Comparison of ENCODE assay signal across 13 cellular contexts in genomic region chr13:73465629-73465974, GRCh38.
DNase-seq lines count a peak whose midpoint lies in the region; ATAC-seq and TF ChIP-seq lines count a peak whose summit lies in the region.
"Had no signal": no experiment of that assay in that cellular context is flagged by ENCODE, and none has a peak within 500 bp of the region (broad histone marks: within the 10 kb centered on the region; RNA-seq: fewer than 3 reads in every experiment).

No MANE protein-coding gene starts in this region.

- H3K9ac ChIP-seq in mammary epithelial cell (ENCODE audit: insufficient read depth, low read length) = peak overlapping the region; percentile 66

- BruUV-seq in A673 (replicated peaks; lab: Mats Ljungman, UMichigan) (no TSS peak), mammary epithelial cell (replicated peaks; lab: Mats Ljungman, UMichigan) (no TSS peak)

- in situ Hi-C loops in mammary epithelial cell (cut with MboI; ENCODE audit: low sequenced_read_pairs in 2 of 2) = no loop called here

- H3K27me3 ChIP-seq in A673 (replicated peaks; ENCODE audit: insufficient read depth, low read depth, low read length, poor library complexity) = no peaks in the 10 kb centered on the region
- H3K27me3 ChIP-seq in mammary epithelial cell (ENCODE audit: insufficient read depth, low read length) = no peaks in the 10 kb centered on the region

- intact Hi-C loops in A673 (cut with micrococcal nuclease; ENCODE audit: unreplicated experiment) (no loop called here), mammary epithelial cell (cut with micrococcal nuclease) (loop anchor here (2.0 to 5.0 kb wide), 5 partner anchors 131 to 407 kb away; partner anchors contain the start of gene KLF5), mucosa of descending colon (cut with DNase I, micrococcal nuclease) (no loop called here), posterior cingulate gyrus (cut with DNase I) (no loop called here)

- H3K4me3 ChIP-seq in A673 (ENCODE audit: low read depth, low read length, poor library complexity, severe bottlenecking) (no peak overlapping the region), mammary epithelial cell (replicated peaks in 1 of 3; ENCODE audit: insufficient read depth in 1 of 3, low read depth in 2 of 3, low read length in 3 of 3) (no peak overlapping the region), mucosa of descending colon (no peak overlapping the region)

- H3K4me1 ChIP-seq in A673 (ENCODE audit: insufficient read depth, low read length, poor library complexity, severe bottlenecking) (peaks cover 8% of the 10 kb centered on the region), mammary epithelial cell (ENCODE audit: insufficient read depth, low read length) (peaks cover 31% of the 10 kb centered on the region), mucosa of descending colon (ENCODE audit: low read depth) (no peaks in the 10 kb centered on the region)

- TF ChIP-seq CTCF in A673 (conservative IDR thresholded peaks at IDR 0.05; ENCODE audit: low read depth, low read length) (no peak), mammary epithelial cell (conservative IDR thresholded peaks at IDR 0.05 in 1 of 2, IDR thresholded peaks at IDR 0.05 in 1 of 2; ENCODE audit: extremely low read depth in 1 of 2, insufficient read depth in 1 of 2, low read depth in 1 of 2, low read length in 2 of 2) (peak; percentile 11 to 34), mucosa of descending colon (IDR thresholded peaks at IDR 0.05) (peak; percentile 15)

- no peaks in the 10 kb centered on the region for H4K20me1 ChIP-seq in mammary epithelial cell (ENCODE audit: insufficient read depth, low read length)

- H3K36me3 ChIP-seq in A673 (ENCODE audit: insufficient read depth, low read length, poor library complexity, severe bottlenecking) = no peaks in the 10 kb centered on the region
- no peaks in the 10 kb centered on the region for H3K36me3 ChIP-seq in mammary epithelial cell (ENCODE audit: insufficient read depth, low read length)
- no peaks in the 10 kb centered on the region for H3K36me3 ChIP-seq in mucosa of descending colon (ENCODE audit: low read depth)

- CTCF ChIA-PET in A673 (lab: Charles Lee) (no interaction called here), mammary epithelial cell (lab: Charles Lee; ENCODE audit: low non-redundant PET) (interaction anchor here (0.6 to 0.7 kb wide), 2 partner anchors 11 to 77 kb away, joined by 3 to 5 read pairs; no protein-coding TSS in a partner anchor)

- H3K9me3 ChIP-seq in A673 (ENCODE audit: low read depth, low read length, poor library complexity, severe bottlenecking) (no peaks in the 10 kb centered on the region), mammary epithelial cell (replicated peaks; ENCODE audit: insufficient read depth, low read length) (no peaks in the 10 kb centered on the region), mucosa of descending colon (no peaks in the 10 kb centered on the region)

- H3K27ac ChIP-seq in A673 (ENCODE audit: low read depth, low read length, poor library complexity, severe bottlenecking) = peak overlapping the region; percentile 27
- H3K27ac ChIP-seq in mammary epithelial cell (ENCODE audit: insufficient read depth, low read depth, low read length) = peak overlapping the region; percentile 94

- ATAC-seq in mucosa of descending colon = peak; percentile 91
- no peak for ATAC-seq in HG03565 (IDR thresholded peaks at IDR 0.05; ENCODE audit: unreplicated experiment)
- ATAC-seq in left lobe of liver = no peak
- no peak for ATAC-seq in GM18517 (IDR thresholded peaks at IDR 0.05; ENCODE audit: unreplicated experiment)

- DNase-seq in A673 (ENCODE audit: low spot score) = peak; percentile 35
- DNase-seq in LHCN-M2 (ENCODE audit: low read depth) = peak; percentile 54
- DNase-seq in mammary epithelial cell = peak; percentile 96
- peak in 1 of 3 donors; percentile 59 for DNase-seq in mucosa of descending colon
- DNase-seq in posterior cingulate gyrus = no peak
- DNase-seq in left lobe of liver (ENCODE audit: low spot score) = no peak
- DNase-seq: activated CD4-positive, alpha-beta T cell treated with anti-CD3 and anti-CD28 coated beads, Interleukin-2, amount 50 U/mL, for 4 hours; activated naive CD4-positive, alpha-beta T cell treated with anti-CD3 and anti-CD28 coated beads for 36 hours; hypothalamus; mesendoderm; NCI-H1436 treated with DMSO at 0.1 percent for 48 hours had no signal

- peak overlapping the region; percentile 73 for H2AFZ ChIP-seq in mammary epithelial cell (ENCODE audit: low read depth, low read length)

- dilution Hi-C loops in mammary epithelial cell (cut with HindIII; ENCODE audit: low sequenced_read_pairs) = no loop called here

- H3K4me2 ChIP-seq in mammary epithelial cell (ENCODE audit: insufficient read depth, low read depth, low read length) = peak overlapping the region; percentile 44

- POLR2A ChIA-PET in A673 (lab: Charles Lee; ENCODE audit: low non-redundant PET) = no interaction called here

- WGBS in mammary epithelial cell (ENCODE audit: low coverage, missing lambda C conversion rate) = 0% methylated on average over 3 of the region's 3 CpGs

- no peaks in the 10 kb centered on the region for H3K79me2 ChIP-seq in mammary epithelial cell (ENCODE audit: insufficient read depth, low read length)

Comparison
In these comparisons a context has a peak if more than half of its experiments do, and no peak if none do; other contexts are left out.
1. DNase-seq: peak in A673 (single experiment), LHCN-M2 (single experiment) and mammary epithelial cell (single experiment); none in posterior cingulate gyrus (0 of 10) and left lobe of liver (single experiment).